In the genomic region with DNA sequence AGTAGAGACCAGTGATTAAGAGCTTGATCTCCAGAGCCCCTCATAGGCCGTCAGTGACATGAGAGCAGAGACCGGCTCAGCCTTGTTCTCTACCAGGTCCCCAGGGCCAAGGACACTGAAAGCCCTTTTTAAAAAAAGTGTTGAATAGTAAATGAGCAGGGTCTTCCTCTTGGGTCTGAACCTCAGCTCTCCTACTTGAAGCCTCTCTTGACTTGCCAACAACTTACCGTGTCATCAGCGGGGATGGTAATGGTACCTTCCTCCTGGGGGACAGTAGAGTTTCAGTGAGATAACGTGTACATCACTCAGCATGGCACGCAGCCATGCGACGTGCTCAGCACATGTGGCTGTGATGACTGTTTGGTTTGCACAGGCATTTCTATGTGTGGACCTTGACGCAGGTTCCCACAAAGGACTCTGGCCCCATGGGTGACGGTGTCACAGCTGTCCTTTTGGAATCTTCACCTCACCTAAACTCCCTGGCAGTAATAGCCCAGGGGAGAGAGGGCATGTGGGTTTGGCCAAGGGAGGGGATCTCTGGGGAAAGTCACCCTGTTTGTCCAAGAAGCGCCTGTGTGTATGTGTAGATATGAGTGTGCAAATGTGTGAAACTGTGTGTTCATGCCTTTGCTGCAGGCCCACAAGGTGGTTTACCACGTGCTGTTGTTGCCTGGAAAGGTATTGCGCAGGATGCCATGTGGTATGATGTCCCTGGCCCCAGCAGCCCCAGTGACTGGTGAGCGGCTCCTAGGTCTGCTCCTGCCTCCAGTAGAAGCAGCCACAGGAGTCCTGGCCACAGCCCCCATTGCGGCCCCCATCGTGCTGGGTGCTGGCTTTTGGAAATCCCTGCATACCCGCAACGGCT, we compare ENCODE assay signal across 11 cellular contexts. TPM values are rescaled to one million over a fixed set of nuclear protein-coding genes. Genes with fewer than 3 reads are reported as not detected.
DNase-seq lines count a peak whose midpoint lies in the region; ATAC-seq and TF ChIP-seq lines count a peak whose summit lies in the region.
"Had no signal": no experiment of that assay in that cellular context is flagged by ENCODE, and none has a peak within 500 bp of the region (broad histone marks: within the 10 kb centered on the region; RNA-seq: fewer than 3 reads in every experiment).

No MANE protein-coding gene starts in this region.

- H2AFZ ChIP-seq in ACC112 (ENCODE audit: low read length, unreplicated experiment), result no peak overlapping the region

- H3K27ac Mint-ChIP-seq in IgD-negative memory B cell (peak overlapping the region; percentile 83 to 91 (median 84)), natural killer cell (peak overlapping the region; percentile 89 to 91)
- peak overlapping the region; percentile 39 for H3K27ac Mint-ChIP-seq in dendritic cell treated with granulocyte-macrophage colony-stimulating factor and Interleukin-4, amounts not matched to agents 40 ng/mL and 50 ng/mL, for 4 days
- H3K27ac Mint-ChIP-seq: T-helper 1 cell treated with Interleukin-12 subunit alpha and Interleukin-12 subunit beta and Interleukin-4 antibody, amounts not matched to agents 30 μg/mL and 1 μg/mL, for 36 hours had no signal

- H3K9me3 Mint-ChIP-seq in IgD-negative memory B cell (no peaks in the 10 kb centered on the region), natural killer cell (no peaks in the 10 kb centered on the region)
- H3K9me3 Mint-ChIP-seq in dendritic cell treated with granulocyte-macrophage colony-stimulating factor and Interleukin-4, amounts not matched to agents 40 ng/mL and 50 ng/mL, for 4 days, result no peaks in the 10 kb centered on the region
- H3K9me3 Mint-ChIP-seq: T-helper 1 cell treated with Interleukin-12 subunit alpha and Interleukin-12 subunit beta and Interleukin-4 antibody, amounts not matched to agents 30 μg/mL and 1 μg/mL, for 36 hours had no signal

- H3K4me1 Mint-ChIP-seq in IgD-negative memory B cell (peaks cover 38 to 44% (median 39%) of the 10 kb centered on the region in 3 donors), natural killer cell (peaks cover 71 to 73% of the 10 kb centered on the region in 2 donors)
- H3K4me1 Mint-ChIP-seq in dendritic cell treated with granulocyte-macrophage colony-stimulating factor and Interleukin-4, amounts not matched to agents 40 ng/mL and 50 ng/mL, for 4 days (ENCODE audit: low read depth), result peaks cover 52% of the 10 kb centered on the region

- H3K27me3 ChIP-seq in ACC112 (ENCODE audit: insufficient read depth, low read length), result no peaks in the 10 kb centered on the region
- H3K27me3 ChIP-seq in testis, result no peaks in the 10 kb centered on the region

- H3K4me3 Mint-ChIP-seq in IgD-negative memory B cell (peak overlapping the region in 1 of 4 donors; percentile 55), natural killer cell (peak overlapping the region; percentile 72)
- no peak overlapping the region for H3K4me3 Mint-ChIP-seq in dendritic cell treated with granulocyte-macrophage colony-stimulating factor and Interleukin-4, amounts not matched to agents 40 ng/mL and 50 ng/mL, for 4 days
- H3K4me3 Mint-ChIP-seq: T-helper 1 cell treated with Interleukin-12 subunit alpha and Interleukin-12 subunit beta and Interleukin-4 antibody, amounts not matched to agents 30 μg/mL and 1 μg/mL, for 36 hours had no signal

- peaks cover 2% of the 10 kb centered on the region for H3K36me3 Mint-ChIP-seq in IgD-negative memory B cell
- peaks cover 18% of the 10 kb centered on the region for H3K36me3 Mint-ChIP-seq in dendritic cell treated with granulocyte-macrophage colony-stimulating factor and Interleukin-4, amounts not matched to agents 40 ng/mL and 50 ng/mL, for 4 days (ENCODE audit: low read depth)
- H3K36me3 Mint-ChIP-seq in natural killer cell, result no peaks in the 10 kb centered on the region

- WGBS in testis, 2 donors, result 77 to 87% methylated on average over 7 to 18 of the region's 18 CpGs

- TF ChIP-seq POLR2A in testis (IDR thresholded peaks at IDR 0.05), result no peak

- H3K27me3 Mint-ChIP-seq in IgD-negative memory B cell (no peaks in the 10 kb centered on the region), natural killer cell (ENCODE audit: low read depth in 2 of 2) (no peaks in the 10 kb centered on the region)
- no peaks in the 10 kb centered on the region for H3K27me3 Mint-ChIP-seq in dendritic cell treated with granulocyte-macrophage colony-stimulating factor and Interleukin-4, amounts not matched to agents 40 ng/mL and 50 ng/mL, for 4 days

- no peak overlapping the region for H3K4me3 ChIP-seq in ACC112 (ENCODE audit: low read depth, low read length)
- H3K4me3 ChIP-seq in testis, result no peak overlapping the region

- H3K36me3 ChIP-seq in ACC112 (ENCODE audit: insufficient read depth, low read length), result no peaks in the 10 kb centered on the region
- H3K36me3 ChIP-seq in testis (ENCODE audit: low read depth, missing control alignments), result no peaks in the 10 kb centered on the region

- H3K4me1 ChIP-seq in ACC112 (ENCODE audit: control insufficient read depth, insufficient read depth, low read length, unreplicated experiment) (peaks cover 74% of the 10 kb centered on the region), testis (peaks cover 32% of the 10 kb centered on the region)

- peak; percentile 42 for DNase-seq in natural killer cell
- DNase-seq in testis, result no peak
- no peak for DNase-seq in NCI-H345 treated with DMSO at 0.1 percent for 48 hours (lab: John Stamatoyannopoulos, UW; ENCODE audit: unreplicated experiment)
- DNase-seq in NOMO-1 treated with DMSO at 0.1 percent for 48 hours (lab: John Stamatoyannopoulos, UW; ENCODE audit: unreplicated experiment), result no peak
- DNase-seq: DMS153, NCI-H510A had no signal

- intact Hi-C loops in dendritic cell treated with granulocyte-macrophage colony-stimulating factor and Interleukin-4, amounts not matched to agents 40 ng/mL and 50 ng/mL, for 4 days (cut with micrococcal nuclease), result loop anchor here (5.0 kb wide), 1 partner anchor 45 kb away; no protein-coding TSS in a partner anchor
- intact Hi-C loops in natural killer cell (cut with micrococcal nuclease), result loop anchor here (1.0 to 5.0 kb wide), 4 partner anchors 18 to 130 kb away; a partner anchor contains a TSS
- intact Hi-C loops in testis (cut with DNase I; ENCODE audit: low total_unique reads), result no loop called here

- H3K27ac ChIP-seq in ACC112 (ENCODE audit: low read depth, low read length) (peak overlapping the region; percentile 94), testis (peak overlapping the region in 1 of 2 donors; percentile 48)

- peak; percentile 48 to 58 (median 58) for ATAC-seq in natural killer cell
- ATAC-seq in GM21737 (IDR thresholded peaks at IDR 0.05; ENCODE audit: unreplicated experiment), result no peak

- peaks cover 95% of the 10 kb centered on the region for H3K79me2 ChIP-seq in ACC112 (ENCODE audit: control insufficient read depth, insufficient read depth, low read length, unreplicated experiment)

- no peaks in the 10 kb centered on the region for H3K9me3 ChIP-seq in testis

- no peak for TF ChIP-seq CTCF in natural killer cell (IDR thresholded peaks at IDR 0.05)
- TF ChIP-seq CTCF in testis (IDR thresholded peaks at IDR 0.05), result no peak

RNA-seq across cellular contexts. Expression of a gene that starts 18.7 kb away (rescaled TPM):
- polyA plus RNA-seq in IgD-negative memory B cell (55.8 TPM), testis (ENCODE audit: insufficient read depth, low read depth, low replicate concordance) (94.1 TPM)
- total RNA-seq in natural killer cell (100 to 1,000 TPM in 2 of 3 donors, 10 to 100 TPM in 1; 86.2 to 126 (median 121) TPM), testis (10 to 100 TPM; 89.8 to 100.0 TPM)

Comparison
In these comparisons a context has a peak if more than half of its experiments do, and no peak if none do; other contexts are left out.
1. H3K27ac Mint-ChIP-seq: peak in every context shown above with its lines; median percentile 90 in natural killer cell; 84 in IgD-negative memory B cell; 39 in dendritic cell treated with granulocyte-macrophage colony-stimulating factor and Interleukin-4, amounts not matched to agents 40 ng/mL and 50 ng/mL, for 4 days.